Comparison of ENCODE assay signal across 4 cellular contexts in genomic region chr15:76013470-76013869, GRCh38. TPM values are rescaled to one million over a fixed set of nuclear protein-coding genes. Genes with fewer than 3 reads are reported as not detected.
"Had no signal": no experiment of that assay in that cellular context is flagged by ENCODE, and none has a peak within 500 bp of the region (broad histone marks: within the 10 kb centered on the region; RNA-seq: fewer than 3 reads in every experiment).

No MANE protein-coding gene starts in this region.

RNA-seq across cellular contexts. Expression of gene NRG4, which starts 1.2 kb away (rescaled TPM):
- total RNA-seq: subcutaneous adipose tissue, thoracic aorta, thyroid gland, vagina had no signal

RNA-seq across cellular contexts. Expression of gene TMEM266, which starts 46.3 kb away (rescaled TPM):
- total RNA-seq: thoracic aorta, thyroid gland, vagina had no signal
